In genomic region chr18:78826631-78827030, GRCh38 we compare ENCODE assay signal across 7 cellular contexts.
"Had no signal": no experiment of that assay in that cellular context is flagged by ENCODE, and none has a peak within 500 bp of the region (broad histone marks: within the 10 kb centered on the region; RNA-seq: fewer than 3 reads in every experiment).

No MANE protein-coding gene starts in this region.

- H2AFZ ChIP-seq: GM23248 had no signal

- H3K4me3 Mint-ChIP-seq: H9, HFFc6 had no signal

- ATAC-seq: HCT116, K562 had no signal

- H3K4me3 ChIP-seq: GM23248, K562 had no signal

- H3K27ac ChIP-seq: GM23248 had no signal

- DNase-seq: GM23248, GOT3, H9, HFFc6, IMR-90 had no signal

- H3K9ac ChIP-seq: GM23248 had no signal

- H3K27ac Mint-ChIP-seq: HFFc6 had no signal
